ENCODE assay signal across 1 cellular context in the genomic region with DNA sequence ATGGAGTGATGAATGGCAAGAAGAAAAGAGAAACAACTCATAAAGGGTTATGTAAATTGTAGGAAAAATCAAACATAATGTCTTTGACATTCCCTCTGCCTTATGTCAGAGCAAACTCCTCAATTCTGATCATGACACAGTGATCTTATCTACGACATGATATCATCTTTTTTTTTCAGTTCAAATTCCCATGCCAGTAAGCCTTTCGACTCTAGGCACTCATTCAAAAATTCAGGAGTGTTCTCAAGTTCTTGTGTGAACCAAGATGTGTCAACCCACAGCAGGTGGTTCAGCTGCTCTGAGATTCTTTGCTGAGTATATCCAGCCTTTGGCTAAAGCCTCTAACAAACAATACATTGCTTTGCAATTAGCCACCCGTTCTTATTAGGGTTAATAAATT.
TF ChIP-seq lines count a peak whose summit lies in the region.

No MANE protein-coding gene starts in this region.

TF ChIP-seq in SK-N-SH, 30 proteins besides CTCF, POLR2A, EP300 and RAD21 (continued from another document):
- TF ChIP-seq, protein P1, sequence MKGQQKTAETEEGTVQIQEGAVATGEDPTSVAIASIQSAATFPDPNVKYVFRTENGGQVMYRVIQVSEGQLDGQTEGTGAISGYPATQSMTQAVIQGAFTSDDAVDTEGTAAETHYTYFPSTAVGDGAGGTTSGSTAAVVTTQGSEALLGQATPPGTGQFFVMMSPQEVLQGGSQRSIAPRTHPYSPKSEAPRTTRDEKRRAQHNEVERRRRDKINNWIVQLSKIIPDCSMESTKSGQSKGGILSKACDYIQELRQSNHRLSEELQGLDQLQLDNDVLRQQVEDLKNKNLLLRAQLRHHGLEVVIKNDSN (IDR thresholded peaks at IDR 0.05; ENCODE audit: borderline replicate concordance, low read depth), result no peak
- TF ChIP-seq RXRA (IDR thresholded peaks at IDR 0.05; ENCODE audit: borderline replicate concordance, low read depth) (no peak), ELF1 (IDR thresholded peaks at IDR 0.05) (no peak), FOXM1 (IDR thresholded peaks at IDR 0.05; ENCODE audit: low read depth) (no peak), FOSL2 (IDR thresholded peaks at IDR 0.05; ENCODE audit: borderline replicate concordance, low read depth) (no peak), NRF1 (IDR thresholded peaks at IDR 0.05; ENCODE audit: low read depth, low read length) (no peak), TEAD4 (IDR thresholded peaks at IDR 0.05; ENCODE audit: borderline replicate concordance, insufficient read depth) (no peak)
- TF ChIP-seq, protein P2, sequence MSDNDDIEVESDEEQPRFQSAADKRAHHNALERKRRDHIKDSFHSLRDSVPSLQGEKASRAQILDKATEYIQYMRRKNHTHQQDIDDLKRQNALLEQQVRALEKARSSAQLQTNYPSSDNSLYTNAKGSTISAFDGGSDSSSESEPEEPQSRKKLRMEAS (IDR thresholded peaks at IDR 0.05; ENCODE audit: low read depth), result no peak
- TF ChIP-seq, protein P3, sequence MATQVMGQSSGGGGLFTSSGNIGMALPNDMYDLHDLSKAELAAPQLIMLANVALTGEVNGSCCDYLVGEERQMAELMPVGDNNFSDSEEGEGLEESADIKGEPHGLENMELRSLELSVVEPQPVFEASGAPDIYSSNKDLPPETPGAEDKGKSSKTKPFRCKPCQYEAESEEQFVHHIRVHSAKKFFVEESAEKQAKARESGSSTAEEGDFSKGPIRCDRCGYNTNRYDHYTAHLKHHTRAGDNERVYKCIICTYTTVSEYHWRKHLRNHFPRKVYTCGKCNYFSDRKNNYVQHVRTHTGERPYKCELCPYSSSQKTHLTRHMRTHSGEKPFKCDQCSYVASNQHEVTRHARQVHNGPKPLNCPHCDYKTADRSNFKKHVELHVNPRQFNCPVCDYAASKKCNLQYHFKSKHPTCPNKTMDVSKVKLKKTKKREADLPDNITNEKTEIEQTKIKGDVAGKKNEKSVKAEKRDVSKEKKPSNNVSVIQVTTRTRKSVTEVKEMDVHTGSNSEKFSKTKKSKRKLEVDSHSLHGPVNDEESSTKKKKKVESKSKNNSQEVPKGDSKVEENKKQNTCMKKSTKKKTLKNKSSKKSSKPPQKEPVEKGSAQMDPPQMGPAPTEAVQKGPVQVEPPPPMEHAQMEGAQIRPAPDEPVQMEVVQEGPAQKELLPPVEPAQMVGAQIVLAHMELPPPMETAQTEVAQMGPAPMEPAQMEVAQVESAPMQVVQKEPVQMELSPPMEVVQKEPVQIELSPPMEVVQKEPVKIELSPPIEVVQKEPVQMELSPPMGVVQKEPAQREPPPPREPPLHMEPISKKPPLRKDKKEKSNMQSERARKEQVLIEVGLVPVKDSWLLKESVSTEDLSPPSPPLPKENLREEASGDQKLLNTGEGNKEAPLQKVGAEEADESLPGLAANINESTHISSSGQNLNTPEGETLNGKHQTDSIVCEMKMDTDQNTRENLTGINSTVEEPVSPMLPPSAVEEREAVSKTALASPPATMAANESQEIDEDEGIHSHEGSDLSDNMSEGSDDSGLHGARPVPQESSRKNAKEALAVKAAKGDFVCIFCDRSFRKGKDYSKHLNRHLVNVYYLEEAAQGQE (IDR thresholded peaks at IDR 0.05; ENCODE audit: low read depth, low read length), result no peak
TF ChIP-seq in SK-N-SH: peak in this region for 4.
